ENCODE assay signal across 21 cellular contexts in the genomic region with DNA sequence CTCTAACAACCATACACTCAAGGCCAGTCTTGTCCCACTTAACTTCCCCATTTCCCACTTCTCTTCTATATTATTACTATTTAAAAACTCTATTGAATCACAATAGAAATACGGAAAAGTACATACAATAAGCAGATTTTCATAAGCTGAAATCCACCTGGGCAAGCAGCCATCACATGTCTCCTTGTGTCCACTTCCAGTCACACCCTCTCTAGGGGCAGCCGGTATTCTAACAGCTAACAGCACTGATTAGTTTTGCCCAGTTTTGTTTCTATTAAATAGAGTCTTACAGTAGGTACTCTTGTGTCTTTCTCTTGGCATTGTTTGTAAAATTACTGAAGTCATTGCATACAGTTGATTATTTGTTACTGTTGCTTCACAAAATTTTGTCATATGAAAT. TPM values are rescaled to one million over a fixed set of nuclear protein-coding genes. Genes with fewer than 3 reads are reported as not detected.
DNase-seq lines count a peak whose midpoint lies in the region; ATAC-seq, FAIRE-seq and TF ChIP-seq lines count a peak whose summit lies in the region.
"Had no signal": no experiment of that assay in that cellular context is flagged by ENCODE, and none has a peak within 500 bp of the region (broad histone marks: within the 10 kb centered on the region; RNA-seq: fewer than 3 reads in every experiment).

No MANE protein-coding gene starts in this region.

- peak overlapping the region; percentile 50 for H3K27ac Mint-ChIP-seq in CD4-positive, alpha-beta T cell
- H3K27ac Mint-ChIP-seq: activated B cell treated with CpG ODN at 0.5 μM for 24 hours; activated CD8-positive, alpha-beta memory T cell treated with anti-CD3 and anti-CD28 coated beads, Interleukin-2, amount 10 ng/mL, durations not matched to agents 7 days and 5 days; dendritic cell treated with granulocyte-macrophage colony-stimulating factor and Interleukin-4, amounts not matched to agents 40 ng/mL and 50 ng/mL, for 4 days had no signal

- TF ChIP-seq POLR2A in GM12878 (IDR thresholded peaks at IDR 0.05; ENCODE audit: low read depth, low read length) = no peak

- WGBS in GM12878 (ENCODE audit: insufficient coverage, insufficient replicate concordance, low lambda C conversion rate, missing lambda C conversion rate) = 45% methylated on average over 2 of the region's 2 CpGs

- H3K4me3 Mint-ChIP-seq in CD4-positive, alpha-beta T cell = peak overlapping the region; percentile 0
- H3K4me3 Mint-ChIP-seq: activated CD8-positive, alpha-beta memory T cell treated with anti-CD3 and anti-CD28 coated beads, Interleukin-2, amount 10 ng/mL, durations not matched to agents 7 days and 5 days; dendritic cell treated with granulocyte-macrophage colony-stimulating factor and Interleukin-4, amounts not matched to agents 40 ng/mL and 50 ng/mL, for 4 days had no signal

- H3K4me2 ChIP-seq in BLaER1 = peak overlapping the region; percentile 52
- H3K4me2 ChIP-seq in GM12878 (ENCODE audit: control insufficient read depth, insufficient read depth) = no peak overlapping the region

- no peak for ATAC-seq in CD4-positive, alpha-beta T cell (ENCODE audit: poor library complexity)
- ATAC-seq in GM12878 = peak; percentile 19
- ATAC-seq in lower lobe of right lung = peak; percentile 50 to 62
- no peak for ATAC-seq in GM18909 (IDR thresholded peaks at IDR 0.05; ENCODE audit: poor library complexity, unreplicated experiment)
- ATAC-seq: activated CD8-positive, alpha-beta memory T cell treated with anti-CD3 and anti-CD28 coated beads, Interleukin-2, amount 10 ng/mL, durations not matched to agents 7 days and 5 days; sciatic nerve had no signal

- no TSS peak for BruUV-seq in GM12878 (replicated peaks; lab: Mats Ljungman, UMichigan)

- no peak for TF ChIP-seq CTCF in CD4-positive, alpha-beta T cell (IDR thresholded peaks at IDR 0.05)
- no peak for TF ChIP-seq CTCF in GM12878 (IDR thresholded peaks at IDR 0.05 in 2 of 3, conservative IDR thresholded peaks at IDR 0.05 in 1 of 3; ENCODE audit: control insufficient read depth in 2 of 3, extremely low read depth in 1 of 3, insufficient read depth in 1 of 3, low read depth in 3 of 3, low read length in 3 of 3)
- no peak for TF ChIP-seq CTCF in lower lobe of right lung (IDR thresholded peaks at IDR 0.05)

- SMC1A ChIA-PET in GM12878 (lab: Charles Lee; ENCODE audit: uncharacterized antibody, unreplicated experiment) = interaction anchor here (1.2 to 2.1 kb wide), 6 partner anchors 11 to 35 kb away, joined by 3 to 6 read pairs (median 4); no protein-coding TSS in a partner anchor

- H3K27me3 ChIP-seq in BLaER1 = no peaks in the 10 kb centered on the region
- H3K27me3 ChIP-seq in CD4-positive, alpha-beta T cell (ENCODE audit: control insufficient read depth, insufficient read depth, low read length) = no peaks in the 10 kb centered on the region
- no peaks in the 10 kb centered on the region for H3K27me3 ChIP-seq in GM12878 (replicated peaks in 1 of 2; ENCODE audit: control insufficient read depth in 2 of 2, insufficient read depth in 2 of 2, low read length in 1 of 2)
- no peaks in the 10 kb centered on the region for H3K27me3 ChIP-seq in lower lobe of right lung (ENCODE audit: low read depth)
- H3K27me3 ChIP-seq: ascending aorta, BE2C, Peyer's patch had no signal

- no peaks in the 10 kb centered on the region for H3K27me3 Mint-ChIP-seq in CD4-positive, alpha-beta T cell
- H3K27me3 Mint-ChIP-seq: activated B cell treated with CpG ODN at 0.5 μM for 24 hours; activated CD8-positive, alpha-beta memory T cell treated with anti-CD3 and anti-CD28 coated beads, Interleukin-2, amount 10 ng/mL, durations not matched to agents 7 days and 5 days; dendritic cell treated with granulocyte-macrophage colony-stimulating factor and Interleukin-4, amounts not matched to agents 40 ng/mL and 50 ng/mL, for 4 days had no signal

- H3K9ac ChIP-seq in BLaER1 (no peak overlapping the region), GM12878 (ENCODE audit: control insufficient read depth, insufficient read depth, low read length) (no peak overlapping the region)

- DNase-seq in CD4-positive, alpha-beta T cell = no peak
- DNase-seq in GM12878 (ENCODE audit: low read depth, low spot score) (no peak), lower lobe of right lung (no peak), NCI-H1105 (lab: John Stamatoyannopoulos, UW) (no peak), medulla oblongata (ENCODE audit: extremely low spot score) (no peak), posterior cingulate gyrus (no peak)
- DNase-seq: activated B cell treated with CpG ODN at 0.5 μM for 24 hours; activated CD8-positive, alpha-beta memory T cell treated with anti-CD3 and anti-CD28 coated beads, Interleukin-2, amount 10 ng/mL, durations not matched to agents 7 days and 5 days; activated naive CD4-positive, alpha-beta T cell treated with Interleukin-2 at 50 U/mL for 16 hours; BE2C; DMS79 treated with DMSO at 0.1 percent for 48 hours; NCI-H187; NCI-H524; Peyer's patch; stimulated activated CD4-positive, alpha-beta T cell treated with anti-CD3 and anti-CD28 coated beads, Interleukin-4, amount 100 ng/mL, for 1 hour had no signal

- RAD21 ChIA-PET in GM12878 (lab: Charles Lee; ENCODE audit: unreplicated experiment) = interaction anchor here (1.0 kb wide), 2 partner anchors 15 to 35 kb away, joined by 3 to 6 read pairs; no protein-coding TSS in a partner anchor

- peaks cover 1% of the 10 kb centered on the region for H3K36me3 Mint-ChIP-seq in CD4-positive, alpha-beta T cell (ENCODE audit: low read depth)

- peaks cover 90% of the 10 kb centered on the region for H3K79me2 ChIP-seq in GM12878 (ENCODE audit: control insufficient read depth, insufficient read depth, low read length)

- CTCF ChIA-PET in CD4-positive, alpha-beta T cell (lab: Charles Lee) = no interaction called here
- CTCF ChIA-PET in GM12878 (lab: Yijun Ruan, JAX) = no interaction called here

- POLR2A ChIA-PET in CD4-positive, alpha-beta T cell (lab: Charles Lee) = no interaction called here
- POLR2A ChIA-PET in GM12878 (lab: Charles Lee) = interaction anchor here (0.5 to 1.1 kb wide), 2 partner anchors 8 to 25 kb away, joined by 3 read pairs; no protein-coding TSS in a partner anchor

- no peak for FAIRE-seq in GM12878 (lab: Jason Lieb, UNC)

- H3K4me1 Mint-ChIP-seq in CD4-positive, alpha-beta T cell (ENCODE audit: low read depth) = peaks cover 84% of the 10 kb centered on the region

- no peak overlapping the region for H2AFZ ChIP-seq in GM12878 (ENCODE audit: control insufficient read depth, low read depth, low read length)

- no peak for TF ChIP-seq RAD21 in GM12878 (IDR thresholded peaks at IDR 0.05; ENCODE audit: insufficient read depth, low read depth, low read length)

- intact Hi-C loops in CD4-positive, alpha-beta T cell (cut with DNase I, micrococcal nuclease) = no loop called here
- intact Hi-C loops in GM12878 (cut with micrococcal nuclease; ENCODE audit: unreplicated experiment) (no loop called here), lower lobe of right lung (cut with DNase I) (no loop called here), posterior cingulate gyrus (cut with DNase I) (no loop called here)

- H3K4me1 ChIP-seq in BLaER1 = peaks cover 91% of the 10 kb centered on the region
- H3K4me1 ChIP-seq in GM12878 (ENCODE audit: control insufficient read depth, insufficient read depth, low read length) = peaks cover 52% of the 10 kb centered on the region
- H3K4me1 ChIP-seq in lower lobe of right lung = peaks cover 55% of the 10 kb centered on the region

- no peak overlapping the region for H3K4me3 ChIP-seq in BLaER1
- 0 out of 2 replicates have a peak overlapping the region, but pooled peaks have one; percentile 44 for H3K4me3 ChIP-seq in GM12878
- H3K4me3 ChIP-seq in lower lobe of right lung = no peak overlapping the region
- H3K4me3 ChIP-seq: ascending aorta, Peyer's patch, thoracic aorta had no signal

- in situ Hi-C loops in GM12878 (cut with MboI) = no loop called here

- TF ChIP-seq EP300 in GM12878 (IDR thresholded peaks at IDR 0.05; ENCODE audit: borderline replicate concordance in 1 of 2, control insufficient read depth in 1 of 2, low read depth in 2 of 2, low read length in 2 of 2) = no peak

- H3K9me3 ChIP-seq in BLaER1 = peaks cover 8% of the 10 kb centered on the region
- no peaks in the 10 kb centered on the region for H3K9me3 ChIP-seq in CD4-positive, alpha-beta T cell (ENCODE audit: control insufficient read depth, low read length)
- H3K9me3 ChIP-seq in GM12878 (replicated peaks; ENCODE audit: control insufficient read depth, insufficient read depth, low read length) = no peaks in the 10 kb centered on the region
- H3K9me3 ChIP-seq in lower lobe of right lung = no peaks in the 10 kb centered on the region
- H3K9me3 ChIP-seq: ascending aorta, BE2C, Peyer's patch, thoracic aorta had no signal

- H3K27ac ChIP-seq in BLaER1 = no peak overlapping the region
- no peak overlapping the region for H3K27ac ChIP-seq in CD4-positive, alpha-beta T cell (ENCODE audit: low read depth, low read length)
- peak overlapping the region; percentile 23; the same call in 1 of the 2 replicates for H3K27ac ChIP-seq in GM12878 (ENCODE audit: control insufficient read depth, insufficient read depth)
- H3K27ac ChIP-seq in lower lobe of right lung = no peak overlapping the region
- H3K27ac ChIP-seq: ascending aorta, Peyer's patch, thoracic aorta had no signal

- H4K20me1 ChIP-seq in BLaER1 (peaks cover 100% of the 10 kb centered on the region), GM12878 (ENCODE audit: control insufficient read depth, insufficient read depth) (no peaks in the 10 kb centered on the region; the same call in 1 of the 2 replicates)

- no peaks in the 10 kb centered on the region for H3K9me3 Mint-ChIP-seq in CD4-positive, alpha-beta T cell
- H3K9me3 Mint-ChIP-seq: activated B cell treated with CpG ODN at 0.5 μM for 24 hours; dendritic cell treated with granulocyte-macrophage colony-stimulating factor and Interleukin-4, amounts not matched to agents 40 ng/mL and 50 ng/mL, for 4 days had no signal

- H3K36me3 ChIP-seq in BLaER1 (peaks cover 12% of the 10 kb centered on the region; the same call in 1 of the 2 replicates), GM12878 (ENCODE audit: control insufficient read depth in 2 of 2, insufficient read depth in 2 of 2, low read length in 1 of 2) (0 out of 4 replicates have a peak, but pooled peaks cover 0 to 4% of the 10 kb centered on the region in 2 experiments), lower lobe of right lung (no peaks in the 10 kb centered on the region)
- H3K36me3 ChIP-seq: ascending aorta, BE2C, Peyer's patch, thoracic aorta had no signal

RNA-seq across cellular contexts. Expression of a gene that starts 37.8 kb away (rescaled TPM):
- total RNA-seq in CD4-positive, alpha-beta T cell = 100 to 1,000 TPM; 108 to 109 TPM
- 452 and 473 TPM in 2 replicates for total RNA-seq in GM12878 (2013; cell fraction: nucleolus; rRNA removed)
- 122 and 124 TPM in 2 replicates for total RNA-seq in GM12878 (2014; rRNA removed)
- total RNA-seq in GM12878 (2014; rRNA removed; fragmentation: Illumina TruSeq; extraction: Trizol) = 122 and 123 TPM in 2 replicates
- total RNA-seq in GM12878 (2021) = 93.5 and 94.5 TPM in 2 replicates
- polyA plus RNA-seq in GM12878 (2011; ENCODE audit: low read depth) = 24.0 TPM
- 70.6 and 96.9 TPM in 2 replicates for polyA plus RNA-seq in GM12878 (2011; rRNA removed)
- polyA plus RNA-seq in GM12878 (2011; cell fraction: cytosol; rRNA removed) = 33.9 and 34.0 TPM in 2 replicates
- 114 and 120 TPM in 2 replicates for polyA plus RNA-seq in GM12878 (2011; cell fraction: nucleus; rRNA removed)
- polyA plus RNA-seq in GM12878 (2012) = 39.9 and 44.1 TPM in 2 replicates
- 77.6 and 80.1 TPM in 2 replicates for polyA plus RNA-seq in GM12878 (2014; fragmentation: Illumina TruSeq; extraction: Trizol)
- 10 to 100 TPM; 12.4 to 32.0 TPM for polyA plus RNA-seq in GM12878 (2014; fragmentation: Nextera tagmentation; extraction: Ambion mirVana)
- 57.0 and 61.7 TPM in 2 replicates for polyA plus RNA-seq in GM12878 (2014; rRNA removed)
- polyA plus RNA-seq in GM12878 (2016; fragmentation: Nextera tagmentation; extraction: Ambion mirVana) = 10 to 100 TPM; 68.6 to 83.0 TPM
- 108 and 119 TPM in 2 replicates for polyA minus RNA-seq in GM12878 (2011; rRNA and poly(A)+ RNA removed)
- polyA minus RNA-seq in GM12878 (2011; cell fraction: cytosol; rRNA and poly(A)+ RNA removed) = 45.0 and 54.5 TPM in 2 replicates
- 124 and 149 TPM in 2 replicates for polyA minus RNA-seq in GM12878 (2011; cell fraction: nucleus; rRNA and poly(A)+ RNA removed)
- total RNA-seq in lower lobe of right lung = 98.0 TPM

Comparison
In these comparisons a context has a peak if more than half of its experiments do, and no peak if none do; other contexts are left out.
1. ATAC-seq: peak in GM12878 (single experiment) and lower lobe of right lung (2 of 2); none in CD4-positive, alpha-beta T cell (single experiment) and GM18909 (single experiment).